ENCODE assay signal across 12 cellular contexts in genomic region chr17:45098081-45098868, GRCh38. TPM values are rescaled to one million over a fixed set of nuclear protein-coding genes. Genes with fewer than 3 reads are reported as not detected.
DNase-seq lines count a peak whose midpoint lies in the region; ATAC-seq and TF ChIP-seq lines count a peak whose summit lies in the region.
"Had no signal": no experiment of that assay in that cellular context is flagged by ENCODE, and none has a peak within 500 bp of the region (broad histone marks: within the 10 kb centered on the region; RNA-seq: fewer than 3 reads in every experiment).

No MANE protein-coding gene starts in this region.

- no peaks in the 10 kb centered on the region for H3K9me3 Mint-ChIP-seq in activated T-cell treated with anti-CD3 and anti-CD28 coated beads, Interleukin-2, amount 50 U/mL, for 24 hours
- H3K9me3 Mint-ChIP-seq: activated B cell treated with CpG ODN at 0.5 μM for 24 hours; naive thymus-derived CD4-positive, alpha-beta T cell had no signal

- H3K27me3 Mint-ChIP-seq in activated T-cell treated with anti-CD3 and anti-CD28 coated beads, Interleukin-2, amount 50 U/mL, for 24 hours: no peaks in the 10 kb centered on the region
- H3K27me3 Mint-ChIP-seq: activated B cell treated with CpG ODN at 0.5 μM for 24 hours; naive thymus-derived CD4-positive, alpha-beta T cell had no signal

- ATAC-seq in omental fat pad (ENCODE audit: low FRiP score): peak; percentile 29

- no peaks in the 10 kb centered on the region for H3K4me1 Mint-ChIP-seq in activated T-cell treated with anti-CD3 and anti-CD28 coated beads, Interleukin-2, amount 50 U/mL, for 24 hours (ENCODE audit: low read depth)

- H3K27ac ChIP-seq in caudate nucleus (ENCODE audit: low read depth, low read length): peak overlapping the region; percentile 77
- H3K27ac ChIP-seq: upper lobe of left lung had no signal

- H3K4me3 Mint-ChIP-seq in activated T-cell treated with anti-CD3 and anti-CD28 coated beads, Interleukin-2, amount 50 U/mL, for 24 hours: no peak overlapping the region
- H3K4me3 Mint-ChIP-seq: activated B cell treated with CpG ODN at 0.5 μM for 24 hours; naive thymus-derived CD4-positive, alpha-beta T cell had no signal

- H3K36me3 Mint-ChIP-seq in activated T-cell treated with anti-CD3 and anti-CD28 coated beads, Interleukin-2, amount 50 U/mL, for 24 hours (ENCODE audit: low read depth): peaks cover 87% of the 10 kb centered on the region

- DNase-seq in A172 (ENCODE audit: low spot score) (peak; percentile 53), NCI-H1694 (lab: John Stamatoyannopoulos, UW) (peak; percentile 91), caudate nucleus (lab: John Stamatoyannopoulos, UW) (peak in 12 of 61 donors; percentile 13 to 68 (median 30)), omental fat pad (ENCODE audit: low spot score) (no peak), cerebellum (ENCODE audit: low spot score) (no peak), CD1c-positive myeloid dendritic cell (ENCODE audit: extremely low spot score) (no peak)
- no peak for DNase-seq in activated T-cell treated with anti-CD3 and anti-CD28 coated beads, Interleukin-2, amount 50 U/mL, for 24 hours
- no peak for DNase-seq in stimulated activated naive CD4-positive, alpha-beta T cell treated with Interleukin-2 at 50 U/mL for 16 hours (lab: John Stamatoyannopoulos, UW)
- DNase-seq: NCI-H2029 treated with DMSO at 0.1 percent for 48 hours had no signal

- H3K27ac Mint-ChIP-seq in activated T-cell treated with anti-CD3 and anti-CD28 coated beads, Interleukin-2, amount 50 U/mL, for 24 hours: no peak overlapping the region
- H3K27ac Mint-ChIP-seq: activated B cell treated with CpG ODN at 0.5 μM for 24 hours had no signal

- TF ChIP-seq CTCF in omental fat pad (IDR thresholded peaks at IDR 0.05): no peak

RNA-seq across cellular contexts. Expression of gene PLCD3, which starts 34.0 kb away (rescaled TPM):
- total RNA-seq in A172 (2014; rRNA removed; shearing (Covaris generic)): 168 and 189 TPM in 2 replicates
- total RNA-seq in omental fat pad: 10 to 100 TPM; 35.4 to 68.4 (median 44.2) TPM
- total RNA-seq in cerebellum: 9.5 TPM

RNA-seq across cellular contexts. Expression of gene NMT1, which starts 37.2 kb away (rescaled TPM):
- 151 and 733 TPM in 2 replicates for total RNA-seq in A172 (2014; rRNA removed; shearing (Covaris generic))
- total RNA-seq in omental fat pad (100 to 1,000 TPM in 1 of 4 donors, 10 to 100 TPM in 3; 57.3 to 101 (median 78.1) TPM), cerebellum (30.4 TPM)

RNA-seq across cellular contexts. Expression of gene ACBD4, which starts 37.2 kb away (rescaled TPM):
- 4.7 and 10.3 TPM in 2 replicates for total RNA-seq in A172 (2014; rRNA removed; shearing (Covaris generic))
- 10 to 100 TPM in 2 of 4 donors, 1 to 10 TPM in 2; 6.4 to 23.2 (median 8.5) TPM for total RNA-seq in omental fat pad
- total RNA-seq in cerebellum: 1.9 TPM

RNA-seq across cellular contexts. Expression of gene DCAKD, which starts 46.8 kb away (rescaled TPM):
- 33.0 and 34.8 TPM in 2 replicates for total RNA-seq in A172 (2014; rRNA removed; shearing (Covaris generic))
- total RNA-seq in omental fat pad (10 to 100 TPM; 22.7 to 36.4 (median 25.2) TPM), cerebellum (41.9 TPM)

RNA-seq across cellular contexts. Expression of gene HEXIM1, which starts 50.0 kb away (rescaled TPM):
- 8.4 and 8.6 TPM in 2 replicates for total RNA-seq in A172 (2014; rRNA removed; shearing (Covaris generic))
- total RNA-seq in omental fat pad (10 to 100 TPM; 21.9 to 31.0 (median 24.3) TPM), cerebellum (5.4 TPM)

Comparison
In these comparisons a context has a peak if more than half of its experiments do, and no peak if none do; other contexts are left out.
1. DNase-seq: peak in A172 (single experiment) and NCI-H1694 (single experiment); none in omental fat pad (single experiment), activated T-cell treated with anti-CD3 and anti-CD28 coated beads, Interleukin-2, amount 50 U/mL, for 24 hours (single experiment), stimulated activated naive CD4-positive, alpha-beta T cell treated with Interleukin-2 at 50 U/mL for 16 hours (single experiment), cerebellum (single experiment) and CD1c-positive myeloid dendritic cell (single experiment).